In the genomic region with DNA sequence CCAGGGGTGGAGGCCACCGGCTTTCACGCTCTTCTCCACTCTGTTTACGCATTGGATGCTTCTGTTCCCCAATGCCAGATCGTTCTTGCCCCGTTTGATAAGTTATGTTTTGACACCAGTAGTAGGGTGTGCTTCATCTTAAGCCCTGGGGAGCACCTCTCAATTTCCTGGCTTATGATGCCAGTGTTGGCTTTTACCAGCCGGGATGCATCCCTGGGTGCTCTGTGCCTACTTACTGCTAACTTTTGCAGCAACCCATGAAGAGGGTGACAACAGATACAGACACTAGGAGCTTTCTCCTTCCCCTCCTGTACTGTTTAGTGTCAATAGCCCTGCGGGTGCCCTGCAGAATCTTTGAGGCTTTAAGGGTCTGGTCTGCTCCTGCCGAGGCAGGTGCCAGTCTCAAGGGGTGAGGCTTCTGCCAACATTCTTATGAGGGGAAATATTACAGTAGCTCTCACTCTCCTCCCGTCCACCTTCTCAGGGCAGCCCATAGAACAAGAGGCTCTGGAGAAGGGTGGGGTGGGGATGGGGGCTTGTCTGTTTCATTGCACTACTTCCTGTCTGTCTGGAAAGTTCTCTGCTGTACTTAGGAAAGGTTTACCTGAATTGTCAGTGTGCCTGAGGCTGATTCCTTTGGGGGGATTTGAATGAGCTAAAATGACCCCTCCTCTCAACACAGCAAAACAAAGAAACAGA, we compare ENCODE assay signal across 13 cellular contexts. TPM values are rescaled to one million over a fixed set of nuclear protein-coding genes. Genes with fewer than 3 reads are reported as not detected.
"Had no signal": no experiment of that assay in that cellular context is flagged by ENCODE, and none has a peak within 500 bp of the region (broad histone marks: within the 10 kb centered on the region; RNA-seq: fewer than 3 reads in every experiment).

No MANE protein-coding gene starts in this region.

- H3K27ac ChIP-seq: esophagus squamous epithelium, left lung, ovary had no signal

- ATAC-seq: left lung, T-helper 17 cell had no signal

- H3K9me3 ChIP-seq: esophagus squamous epithelium, left lung, ovary had no signal

- H3K4me1 ChIP-seq: esophagus squamous epithelium, left lung had no signal

- H3K27me3 ChIP-seq: esophagus squamous epithelium, left lung, ovary had no signal

- DNase-seq: activated CD4-positive, alpha-beta T cell treated with anti-CD3 and anti-CD28 coated beads, Interleukin-2, amount 50 U/mL, for 1 hour; activated CD4-positive, CD25-positive, alpha-beta regulatory T cell; amygdala; cerebellar nuclear complex; esophagus squamous epithelium; foreskin fibroblast; mesenchymal stem cell; nephron progenitor cell; ovary; SIG-M5; stimulated activated CD4-positive, alpha-beta T cell treated with anti-CD3 and anti-CD28 coated beads, Interleukin-15, amount 100 ng/mL, for 24 hours; T-helper 17 cell had no signal

- H3K36me3 ChIP-seq: esophagus squamous epithelium, left lung, ovary had no signal

- H3K4me3 ChIP-seq: esophagus squamous epithelium, left lung, ovary had no signal

RNA-seq across cellular contexts. Expression of gene ADCY1, which starts 23.3 kb away (rescaled TPM):
- total RNA-seq: T-helper 17 cell had no signal
